ENCODE assay signal across 10 cellular contexts in the genomic region with DNA sequence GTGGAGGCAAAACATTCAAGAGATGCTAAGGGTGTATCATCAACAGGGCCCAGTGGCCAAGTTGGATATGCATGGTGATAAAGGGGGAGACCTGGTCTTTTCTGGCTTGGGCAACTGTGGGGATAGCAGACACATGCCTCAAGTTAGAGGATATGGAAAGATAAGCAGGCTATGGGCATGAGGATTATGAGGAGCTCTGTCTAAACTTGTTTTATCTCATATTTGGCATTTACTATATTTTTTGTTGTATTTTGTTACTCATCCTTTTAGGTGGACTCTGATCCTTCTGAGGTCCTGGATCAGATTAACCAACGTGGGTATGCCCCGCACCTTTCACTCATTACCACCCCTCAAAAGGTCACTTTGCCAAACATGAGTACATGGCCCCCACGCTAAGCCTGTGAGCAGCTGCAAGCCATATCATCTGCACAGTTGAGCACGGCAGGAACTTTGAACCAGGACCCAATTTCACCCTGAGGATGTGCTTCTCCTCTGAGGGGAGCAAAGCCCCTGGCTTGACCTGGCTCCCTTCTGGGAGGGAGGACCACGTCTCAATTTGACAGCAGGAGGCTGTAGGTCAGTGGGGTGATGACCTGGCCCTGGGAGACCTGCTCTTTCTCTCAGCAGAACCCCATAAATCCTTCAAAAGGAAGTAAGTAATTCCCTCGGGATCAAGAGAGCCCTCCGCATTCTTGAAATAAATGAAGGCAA.
DNase-seq lines count a peak whose midpoint lies in the region; ATAC-seq and TF ChIP-seq lines count a peak whose summit lies in the region.
"Had no signal": no experiment of that assay in that cellular context is flagged by ENCODE, and none has a peak within 500 bp of the region (broad histone marks: within the 10 kb centered on the region; RNA-seq: fewer than 3 reads in every experiment).

No MANE protein-coding gene starts in this region.

- intact Hi-C loops in right cardiac atrium (cut with DNase I) = no loop called here

- H3K27me3 ChIP-seq in brain microvascular endothelial cell (replicated peaks) (no peaks in the 10 kb centered on the region), right cardiac atrium (ENCODE audit: control insufficient read depth, insufficient read depth) (no peaks in the 10 kb centered on the region), rectal smooth muscle tissue (ENCODE audit: control insufficient read depth, insufficient read depth, low read length) (no peaks in the 10 kb centered on the region)

- peak; percentile 27 to 35 for ATAC-seq in right cardiac atrium
- no peak for ATAC-seq in HG02610 (IDR thresholded peaks at IDR 0.05; ENCODE audit: unreplicated experiment)
- no peak for ATAC-seq in GM19452 (IDR thresholded peaks at IDR 0.05; ENCODE audit: unreplicated experiment)
- ATAC-seq in HG02571 (IDR thresholded peaks at IDR 0.05; ENCODE audit: unreplicated experiment) = no peak

- in situ Hi-C loops in brain microvascular endothelial cell (cut with HindIII; ENCODE audit: low pct_ligation_motif_present, low sequenced_read_pairs) = loop anchor here (25.0 kb wide), 1 partner anchor 995 kb away; no protein-coding TSS in a partner anchor

- H3K4me1 ChIP-seq in right cardiac atrium (ENCODE audit: control insufficient read depth, insufficient read depth, low read length) (peaks cover 22% of the 10 kb centered on the region), rectal smooth muscle tissue (ENCODE audit: control insufficient read depth, insufficient read depth, low read length) (peaks cover 45% of the 10 kb centered on the region)

- 36% methylated on average over 7 of the region's 7 CpGs for WGBS in right cardiac atrium

- H3K9ac ChIP-seq in rectal smooth muscle tissue (ENCODE audit: low read length) = no peak overlapping the region

- DNase-seq in Ammon's horn (ENCODE audit: low spot score) (peak; percentile 37), brain microvascular endothelial cell (no peak), right cardiac atrium (peak; percentile 32 to 72 (median 63)), NCI-H2029 treated with DMSO at 0.1 percent for 48 hours (lab: John Stamatoyannopoulos, UW) (no peak)
- DNase-seq: stimulated activated CD8-positive, alpha-beta memory T cell treated with anti-CD3 and anti-CD28 coated beads, Interleukin-4, amount 100 ng/mL, for 48 hours; SW 1271 had no signal

- no peak for TF ChIP-seq CTCF in brain microvascular endothelial cell (IDR thresholded peaks at IDR 0.05; ENCODE audit: low read depth, low read length, missing control alignments)

- peak overlapping the region; percentile 88 for H3K27ac ChIP-seq in brain microvascular endothelial cell
- peak overlapping the region; percentile 98 for H3K27ac ChIP-seq in right cardiac atrium (ENCODE audit: low read length)
- peak overlapping the region; percentile 95 for H3K27ac ChIP-seq in rectal smooth muscle tissue (ENCODE audit: low read depth, low read length)

- H3K9me3 ChIP-seq in right cardiac atrium (ENCODE audit: control insufficient read depth, low read length) = no peaks in the 10 kb centered on the region

- H3K4me3 ChIP-seq in brain microvascular endothelial cell (ENCODE audit: low read depth, low read length) (no peak overlapping the region), right cardiac atrium (ENCODE audit: low read length) (no peak overlapping the region), rectal smooth muscle tissue (ENCODE audit: low read length) (no peak overlapping the region)

- H3K36me3 ChIP-seq in brain microvascular endothelial cell (replicated peaks) = no peaks in the 10 kb centered on the region
- H3K36me3 ChIP-seq in rectal smooth muscle tissue (ENCODE audit: control insufficient read depth, insufficient read depth, low read length) = no peaks in the 10 kb centered on the region

Comparison
In these comparisons a context has a peak if more than half of its experiments do, and no peak if none do; other contexts are left out.
1. DNase-seq: peak in Ammon's horn (single experiment) and right cardiac atrium (3 of 3); none in brain microvascular endothelial cell (single experiment) and NCI-H2029 treated with DMSO at 0.1 percent for 48 hours (single experiment).
2. ATAC-seq: peak in right cardiac atrium (2 of 2); none in HG02610 (single experiment), GM19452 (single experiment) and HG02571 (single experiment).
3. Peak in every context shown above with its lines, with median percentiles within 50 percentile points of each other: H3K27ac ChIP-seq.